ENCODE assay signal across 17 cellular contexts in genomic region chr13:108728370-108728769, GRCh38.
A peak's percentile ranks its signal among the peaks of the same experiment; 100 is the strongest.
DNase-seq lines count a peak whose midpoint lies in the region; TF ChIP-seq lines count a peak whose summit lies in the region.
"Had no signal": no experiment of that assay in that cellular context is flagged by ENCODE, and none has a peak within 500 bp of the region (broad histone marks: within the 10 kb centered on the region; RNA-seq: fewer than 3 reads in every experiment).

No MANE protein-coding gene starts in this region.

- H3K9ac ChIP-seq in mesendoderm (ENCODE audit: low read length) (no peak overlapping the region), smooth muscle cell (ENCODE audit: low read depth) (no peak overlapping the region)
- H3K9ac ChIP-seq: BLaER1 had no signal

- H3K4me2 ChIP-seq in mesendoderm (ENCODE audit: low read length) (no peak overlapping the region), smooth muscle cell (no peak overlapping the region)
- H3K4me2 ChIP-seq: BLaER1 had no signal

- no peaks in the 10 kb centered on the region for H3F3A ChIP-seq in smooth muscle cell (ENCODE audit: low read depth)

- H3K4me1 Mint-ChIP-seq in HFFc6 (ENCODE audit: low read depth) = no peaks in the 10 kb centered on the region

- peaks cover 8% of the 10 kb centered on the region for H3K9me3 Mint-ChIP-seq in HFFc6
- H3K9me3 Mint-ChIP-seq: activated CD4-positive, alpha-beta memory T cell treated with anti-CD3 and anti-CD28 coated beads for 36 hours; activated T-helper 1 cell treated with anti-CD3 and anti-CD28 coated beads, Interleukin-12 subunit alpha, Interleukin-12 subunit beta, Interleukin-2, Interleukin-4 antibody, amounts not matched to agents 30 ng/mL and 10 ng/mL and 1 ng/mL, durations not matched to agents 14 hours and 24 hours and 36 hours had no signal

- no peaks in the 10 kb centered on the region for H3K36me3 Mint-ChIP-seq in HFFc6 (ENCODE audit: low read depth)

- DNase-seq in LNCaP clone FGC (ENCODE audit: low read depth) (no peak), SK-N-DZ (ENCODE audit: low spot score) (peak; percentile 5), mesendoderm (peak; percentile 94), hypothalamus (lab: John Stamatoyannopoulos, UW) (no peak), HFFc6 (no peak), GM19240 (ENCODE audit: insufficient read length, low spot score) (no peak), smooth muscle cell (lab: John Stamatoyannopoulos, UW; ENCODE audit: unreplicated experiment) (no peak)
- DNase-seq: activated CD4-positive, alpha-beta memory T cell treated with anti-CD3 and anti-CD28 coated beads for 36 hours; adrenal gland; DND-41; left colon; NCI-H1694 treated with DMSO at 0.1 percent for 48 hours; posterior cingulate gyrus; Right ventricle myocardium superior had no signal

- no peak overlapping the region for H3K56ac ChIP-seq in mesendoderm (ENCODE audit: low read length)

- H3K4me1 ChIP-seq in mesendoderm (ENCODE audit: control insufficient read depth, low read depth, low read length) (no peaks in the 10 kb centered on the region), smooth muscle cell (ENCODE audit: low read depth) (no peaks in the 10 kb centered on the region)
- H3K4me1 ChIP-seq: adrenal gland, BLaER1 had no signal

- no peak overlapping the region for H3K18ac ChIP-seq in mesendoderm (ENCODE audit: low read length)

- no peak overlapping the region for H4K5ac ChIP-seq in mesendoderm (ENCODE audit: low read length)

- no peak overlapping the region for H3K27ac ChIP-seq in mesendoderm (ENCODE audit: low read depth, low read length)
- no peak overlapping the region for H3K27ac ChIP-seq in smooth muscle cell (ENCODE audit: low read depth)
- H3K27ac ChIP-seq: adrenal gland, BLaER1 had no signal

- H3K4me3 ChIP-seq in LNCaP clone FGC (ENCODE audit: low read depth, low read length) (no peak overlapping the region), mesendoderm (ENCODE audit: low read length) (no peak overlapping the region), smooth muscle cell (no peak overlapping the region)
- H3K4me3 ChIP-seq: adrenal gland, BLaER1 had no signal

- H3K9me3 ChIP-seq in smooth muscle cell (replicated peaks; ENCODE audit: low read depth) = no peaks in the 10 kb centered on the region
- H3K9me3 ChIP-seq: adrenal gland, BLaER1 had no signal

- H3K4me3 Mint-ChIP-seq in HFFc6 = no peak overlapping the region
- H3K4me3 Mint-ChIP-seq: activated CD4-positive, alpha-beta memory T cell treated with anti-CD3 and anti-CD28 coated beads for 36 hours; activated T-helper 1 cell treated with anti-CD3 and anti-CD28 coated beads, Interleukin-12 subunit alpha, Interleukin-12 subunit beta, Interleukin-2, Interleukin-4 antibody, amounts not matched to agents 30 ng/mL and 10 ng/mL and 1 ng/mL, durations not matched to agents 14 hours and 24 hours and 36 hours had no signal

- no peak overlapping the region for H3K4ac ChIP-seq in mesendoderm (ENCODE audit: low read depth, low read length)

- H4K20me1 ChIP-seq in smooth muscle cell (ENCODE audit: low read depth) = no peaks in the 10 kb centered on the region
- H4K20me1 ChIP-seq: BLaER1 had no signal

- no peak overlapping the region for H2BK120ac ChIP-seq in mesendoderm (ENCODE audit: low read depth, low read length)

- H3K27me3 ChIP-seq in mesendoderm (ENCODE audit: insufficient read depth, low read length, poor library complexity) = no peaks in the 10 kb centered on the region
- H3K27me3 ChIP-seq in smooth muscle cell (ENCODE audit: low read depth) = no peaks in the 10 kb centered on the region
- H3K27me3 ChIP-seq: adrenal gland, BLaER1 had no signal

- no peaks in the 10 kb centered on the region for H3K79me1 ChIP-seq in mesendoderm (ENCODE audit: low read length)

- H3K27ac Mint-ChIP-seq in HFFc6 = no peak overlapping the region
- H3K27ac Mint-ChIP-seq: activated CD4-positive, alpha-beta memory T cell treated with anti-CD3 and anti-CD28 coated beads for 36 hours; activated T-helper 1 cell treated with anti-CD3 and anti-CD28 coated beads, Interleukin-12 subunit alpha, Interleukin-12 subunit beta, Interleukin-2, Interleukin-4 antibody, amounts not matched to agents 30 ng/mL and 10 ng/mL and 1 ng/mL, durations not matched to agents 14 hours and 24 hours and 36 hours had no signal

- H2AK5ac ChIP-seq in mesendoderm (ENCODE audit: low read length) = no peak overlapping the region

- H2BK15ac ChIP-seq in mesendoderm (replicated peaks; ENCODE audit: low read depth) = no peak overlapping the region

- no peaks in the 10 kb centered on the region for H3K27me3 Mint-ChIP-seq in HFFc6 (ENCODE audit: insufficient read depth)
- H3K27me3 Mint-ChIP-seq: activated CD4-positive, alpha-beta memory T cell treated with anti-CD3 and anti-CD28 coated beads for 36 hours had no signal

- no CpG with 5 or more reads among the region's 5 CpGs for WGBS in mesendoderm (ENCODE audit: extremely low coverage, insufficient coverage, low lambda C conversion rate)
- 42% methylated on average over 5 of the region's 5 CpGs for WGBS in smooth muscle cell (ENCODE audit: low lambda C conversion rate)

- H3K36me3 ChIP-seq in mesendoderm (ENCODE audit: control insufficient read depth, insufficient read depth, low read length) (no peaks in the 10 kb centered on the region), smooth muscle cell (ENCODE audit: low read depth) (no peaks in the 10 kb centered on the region)
- H3K36me3 ChIP-seq: adrenal gland, BLaER1 had no signal

- TF ChIP-seq CTCF in GM12872 (IDR thresholded peaks at IDR 0.05; ENCODE audit: insufficient read depth, low read depth, low read length) (peak; percentile 16; the same call in 1 of the 3 replicates), LNCaP clone FGC (IDR thresholded peaks at IDR 0.05; ENCODE audit: control insufficient read depth, extremely low read depth, insufficient read depth) (peak; percentile 19; the same call in 1 of the 2 replicates), HFFc6 (IDR thresholded peaks at IDR 0.05) (no peak; the same call in 1 of the 2 replicates), smooth muscle cell (IDR thresholded peaks at IDR 0.05; ENCODE audit: borderline replicate concordance, insufficient read depth, poor library complexity, severe bottlenecking) (no peak)

- no peak overlapping the region for H2AFZ ChIP-seq in smooth muscle cell (ENCODE audit: low read depth)

- no peaks in the 10 kb centered on the region for H3K79me2 ChIP-seq in mesendoderm (ENCODE audit: control insufficient read depth, insufficient read depth, low read length)
- no peaks in the 10 kb centered on the region for H3K79me2 ChIP-seq in smooth muscle cell (ENCODE audit: low read depth)

- H4K8ac ChIP-seq in mesendoderm (ENCODE audit: low read depth, low read length) = no peak overlapping the region

- no peak overlapping the region for H2BK5ac ChIP-seq in mesendoderm (ENCODE audit: low read length)

- H3K23ac ChIP-seq in mesendoderm (ENCODE audit: low read length) = no peak overlapping the region

Comparison
In these comparisons a context has a peak if more than half of its experiments do, and no peak if none do; other contexts are left out.
1. CTCF ChIP-seq: peak in GM12872 (single experiment) and LNCaP clone FGC (single experiment); none in HFFc6 (single experiment) and smooth muscle cell (single experiment).
2. DNase-seq: peak in SK-N-DZ (single experiment) and mesendoderm (single experiment); none in LNCaP clone FGC (single experiment), hypothalamus (0 of 51), HFFc6 (single experiment), GM19240 (single experiment) and smooth muscle cell (single experiment).